ENCODE assay signal across 13 cellular contexts in the genomic region with DNA sequence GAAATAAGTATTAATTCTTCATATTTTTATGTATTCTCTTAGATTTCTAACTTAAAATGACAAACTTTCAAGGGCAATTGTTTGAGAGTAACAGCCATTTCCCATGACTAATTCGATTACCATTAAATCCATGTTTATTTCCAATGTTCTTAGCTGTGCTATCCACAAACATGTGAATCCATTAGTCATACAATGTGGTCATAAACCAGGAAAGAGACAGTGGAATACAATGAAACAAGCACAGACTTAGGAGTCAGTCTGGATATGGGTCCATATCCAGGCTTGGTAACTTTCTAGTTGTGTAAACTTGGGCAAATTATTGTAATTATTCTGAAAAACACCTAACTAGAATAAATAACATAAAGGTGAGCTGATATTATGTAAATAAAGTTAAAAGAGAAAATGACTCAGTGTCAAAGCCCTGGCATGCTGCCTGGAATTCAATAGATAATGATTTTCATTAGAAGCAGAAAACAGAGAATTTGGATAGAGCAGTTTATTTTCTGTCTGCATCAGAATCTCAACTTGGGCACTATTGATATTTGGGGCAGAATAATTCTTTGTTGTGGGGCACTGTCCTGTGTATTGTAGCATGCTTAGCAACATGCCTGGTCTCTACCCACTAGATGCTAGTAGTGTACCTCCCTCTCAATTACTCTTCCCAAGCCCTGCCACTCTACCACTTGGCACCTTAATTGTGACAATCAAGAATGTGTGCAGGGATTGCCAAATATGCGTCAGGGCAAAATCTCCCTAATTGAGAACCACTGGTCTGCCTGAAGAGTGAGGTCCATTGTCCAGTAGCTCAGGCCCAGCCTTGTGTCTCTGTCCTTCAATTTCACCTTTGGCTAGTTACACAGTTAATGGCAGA. TPM values are rescaled to one million over a fixed set of nuclear protein-coding genes. Genes with fewer than 3 reads are reported as not detected.
DNase-seq lines count a peak whose midpoint lies in the region; ATAC-seq and TF ChIP-seq lines count a peak whose summit lies in the region.
"Had no signal": no experiment of that assay in that cellular context is flagged by ENCODE, and none has a peak within 500 bp of the region (broad histone marks: within the 10 kb centered on the region; RNA-seq: fewer than 3 reads in every experiment).

No MANE protein-coding gene starts in this region.

- ATAC-seq in HG02798 (IDR thresholded peaks at IDR 0.05; ENCODE audit: poor library complexity, unreplicated experiment) (no peak), GM19397 (IDR thresholded peaks at IDR 0.05; ENCODE audit: unreplicated experiment) (no peak), HG02852 (IDR thresholded peaks at IDR 0.05; ENCODE audit: unreplicated experiment) (no peak)

- peak; percentile 92 for DNase-seq in HCEC 1CT
- peak; percentile 79 for DNase-seq in amniotic epithelial cell (ENCODE audit: low read depth)
- DNase-seq in fibroblast of villous mesenchyme (ENCODE audit: low read depth) = peak; percentile 78
- peak; percentile 73 for DNase-seq in non-pigmented ciliary epithelial cell (ENCODE audit: low read depth)
- DNase-seq in SHP77 treated with DMSO at 0.1 percent for 48 hours (lab: John Stamatoyannopoulos, UW) = no peak
- DNase-seq: activated naive CD8-positive, alpha-beta T cell treated with anti-CD3 and anti-CD28 coated beads, Interleukin-2, amount 10 ng/mL, durations not matched to agents 7 days and 5 days; NCI-H526; SHP77 had no signal

- H3K4me3 ChIP-seq in fibroblast of villous mesenchyme (ENCODE audit: low read depth, low read length) = no peak overlapping the region
- H3K4me3 ChIP-seq: BLaER1 treated with 17β-estradiol and CSF1 and Interleukin-3, amounts not matched to agents 10 nM and 100 nM; prostate gland had no signal

- TF ChIP-seq CTCF in fibroblast of villous mesenchyme (IDR thresholded peaks at IDR 0.05; ENCODE audit: insufficient read depth, low read depth, low read length) = no peak

RNA-seq across cellular contexts. Expression of a gene that starts 44.7 kb away (rescaled TPM):
- total RNA-seq in fibroblast of villous mesenchyme = under 0.01 and 0.32 TPM in 2 replicates
- total RNA-seq: activated naive CD8-positive, alpha-beta T cell treated with anti-CD3 and anti-CD28 coated beads, Interleukin-2, amount 10 ng/mL, durations not matched to agents 7 days and 5 days had no signal
